ENCODE assay signal across 24 cellular contexts in the genomic region with DNA sequence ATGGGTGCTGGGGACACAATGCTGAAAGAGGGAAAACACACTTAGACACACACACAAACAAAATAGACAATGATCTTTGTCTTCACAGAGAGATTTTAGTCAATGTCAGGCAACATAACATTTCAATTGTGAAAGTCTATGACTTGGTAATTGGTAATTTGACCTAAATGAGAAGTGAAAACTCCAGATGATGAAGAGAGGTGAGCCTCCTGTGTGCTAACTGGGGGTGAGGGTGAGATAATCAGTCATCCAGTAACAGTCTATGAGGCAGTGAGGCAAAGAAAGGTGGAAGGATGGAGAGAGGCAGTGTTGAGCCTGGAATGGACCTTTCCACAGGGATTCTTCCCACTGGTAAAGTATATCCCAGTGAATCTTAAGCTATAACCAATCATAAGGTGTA.
"Had no signal": no experiment of that assay in that cellular context is flagged by ENCODE, and none has a peak within 500 bp of the region (broad histone marks: within the 10 kb centered on the region; RNA-seq: fewer than 3 reads in every experiment).

No MANE protein-coding gene starts in this region.

- H3K36me3 ChIP-seq: esophagus muscularis mucosa, transverse colon, uterus had no signal

- H3K27me3 ChIP-seq: esophagus muscularis mucosa, transverse colon, uterus had no signal

- DNase-seq: activated CD4-positive, alpha-beta T cell treated with anti-CD3 and anti-CD28 coated beads for 4 hours; activated CD4-positive, alpha-beta T cell treated with anti-CD3 and anti-CD28 coated beads, Interleukin-2, amount 50 U/mL, for 48 hours; activated CD4-positive, CD25-positive, alpha-beta regulatory T cell; activated CD8-positive, alpha-beta memory T cell treated with anti-CD3 and anti-CD28 coated beads, Interleukin-2, amount 50 U/mL, for 48 hours; activated effector memory CD4-positive, alpha-beta T cell treated with Interleukin-2 at 50 U/mL for 16 hours; activated naive CD4-positive, alpha-beta T cell treated with anti-CD3 and anti-CD28 coated beads, Interleukin-2, amount 10 ng/mL, durations not matched to agents 7 days and 5 days; activated T-cell treated with anti-CD3 and anti-CD28 coated beads, Interleukin-2, amount 50 U/mL, for 72 hours; amygdala; cerebellar nuclear complex; glutamatergic neuron; hippocampal formation; left ventricle myocardium superior; mammary epithelial cell; naive thymus-derived CD8-positive, alpha-beta T cell; retina; stimulated activated CD4-positive, alpha-beta T cell treated with anti-CD3 and anti-CD28 coated beads, Interleukin-2, amount 100 ng/mL, for 48 hours; stimulated activated CD8-positive, alpha-beta memory T cell treated with anti-CD3 and anti-CD28 coated beads, Interleukin-4, amount 100 ng/mL, for 48 hours; stimulated activated naive B cell treated with anti-CD40 and anti-IgM and Interleukin-4, amounts not matched to agents 10 μg/mL and 1 μg/mL and 100 μg/mL, for 72 hours; transverse colon; uterus had no signal

- H3K27me3 Mint-ChIP-seq: activated naive CD4-positive, alpha-beta T cell treated with anti-CD3 and anti-CD28 coated beads, Interleukin-2, amount 10 ng/mL, durations not matched to agents 7 days and 5 days; stimulated activated naive B cell treated with anti-CD40 and anti-IgM and Interleukin-4, amounts not matched to agents 10 μg/mL and 1 μg/mL and 100 μg/mL, for 72 hours had no signal

- ATAC-seq: activated T-cell treated with anti-CD3 and anti-CD28 coated beads, Interleukin-2, amount 50 U/mL, for 72 hours; left ventricle myocardium superior; naive thymus-derived CD8-positive, alpha-beta T cell; stimulated activated naive B cell treated with anti-CD40 and anti-IgM and Interleukin-4, amounts not matched to agents 10 μg/mL and 1 μg/mL and 100 μg/mL, for 72 hours had no signal

- H3K9me3 ChIP-seq: esophagus muscularis mucosa, transverse colon, uterus had no signal

- H3K27ac ChIP-seq: coronary artery, esophagus muscularis mucosa, transverse colon, uterus had no signal

- H3K27ac Mint-ChIP-seq: activated naive CD4-positive, alpha-beta T cell treated with anti-CD3 and anti-CD28 coated beads, Interleukin-2, amount 10 ng/mL, durations not matched to agents 7 days and 5 days; activated T-cell treated with anti-CD3 and anti-CD28 coated beads, Interleukin-2, amount 50 U/mL, for 72 hours; mesothelial cell of epicardium; naive thymus-derived CD8-positive, alpha-beta T cell; progenitor cell of endocrine pancreas; stimulated activated naive B cell treated with anti-CD40 and anti-IgM and Interleukin-4, amounts not matched to agents 10 μg/mL and 1 μg/mL and 100 μg/mL, for 72 hours had no signal

- H3K36me3 Mint-ChIP-seq: activated naive CD4-positive, alpha-beta T cell treated with anti-CD3 and anti-CD28 coated beads, Interleukin-2, amount 10 ng/mL, durations not matched to agents 7 days and 5 days; mesothelial cell of epicardium; naive thymus-derived CD8-positive, alpha-beta T cell; stimulated activated naive B cell treated with anti-CD40 and anti-IgM and Interleukin-4, amounts not matched to agents 10 μg/mL and 1 μg/mL and 100 μg/mL, for 72 hours had no signal

- H3K4me1 Mint-ChIP-seq: activated naive CD4-positive, alpha-beta T cell treated with anti-CD3 and anti-CD28 coated beads, Interleukin-2, amount 10 ng/mL, durations not matched to agents 7 days and 5 days; mesothelial cell of epicardium; naive thymus-derived CD8-positive, alpha-beta T cell; stimulated activated naive B cell treated with anti-CD40 and anti-IgM and Interleukin-4, amounts not matched to agents 10 μg/mL and 1 μg/mL and 100 μg/mL, for 72 hours had no signal

- H3K4me1 ChIP-seq: transverse colon, uterus had no signal

- H3K4me3 ChIP-seq: coronary artery, esophagus muscularis mucosa, transverse colon, uterus had no signal

- H3K4me3 Mint-ChIP-seq: activated naive CD4-positive, alpha-beta T cell treated with anti-CD3 and anti-CD28 coated beads, Interleukin-2, amount 10 ng/mL, durations not matched to agents 7 days and 5 days; activated T-cell treated with anti-CD3 and anti-CD28 coated beads, Interleukin-2, amount 50 U/mL, for 72 hours; mesothelial cell of epicardium; naive thymus-derived CD8-positive, alpha-beta T cell; stimulated activated naive B cell treated with anti-CD40 and anti-IgM and Interleukin-4, amounts not matched to agents 10 μg/mL and 1 μg/mL and 100 μg/mL, for 72 hours had no signal

- H3K9me3 Mint-ChIP-seq: mesothelial cell of epicardium had no signal
